ENCODE assay signal across 8 cellular contexts in the genomic region with DNA sequence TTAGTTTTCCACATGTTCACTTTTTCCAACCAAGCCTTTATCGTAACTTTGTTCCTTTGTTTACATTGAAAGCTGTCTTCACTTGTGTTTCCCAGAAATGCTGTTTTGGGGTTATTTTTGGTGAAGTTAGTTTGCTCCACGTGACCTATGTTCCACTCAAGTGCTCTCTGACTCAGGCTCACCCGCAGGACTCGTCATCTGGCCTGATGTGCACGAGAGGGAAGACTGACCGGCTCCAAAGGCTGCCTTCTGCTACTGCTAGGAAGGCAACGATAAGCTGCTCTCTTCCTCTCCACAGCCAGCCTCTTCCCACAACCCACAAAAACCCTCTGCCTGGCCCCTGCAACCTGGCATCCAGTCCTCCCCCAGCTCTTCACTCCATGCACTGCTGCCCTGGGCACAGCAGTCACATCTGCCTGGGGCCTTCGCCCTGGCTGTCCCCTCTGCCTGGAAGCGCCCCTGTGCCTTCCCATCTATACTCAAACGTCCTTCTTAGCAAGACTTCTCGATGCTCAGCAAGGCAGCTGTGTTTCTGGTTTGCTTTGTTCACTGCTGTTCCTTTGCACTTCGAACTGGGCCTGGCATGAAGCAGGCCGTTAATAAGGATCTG. TPM values are rescaled to one million over a fixed set of nuclear protein-coding genes. Genes with fewer than 3 reads are reported as not detected.
A peak's percentile ranks its signal among the peaks of the same experiment; 100 is the strongest.
DNase-seq lines count a peak whose midpoint lies in the region; ATAC-seq lines count a peak whose summit lies in the region.

No MANE protein-coding gene starts in this region.

- no peaks in the 10 kb centered on the region for H3K36me3 Mint-ChIP-seq in activated naive CD8-positive, alpha-beta T cell treated with anti-CD3 and anti-CD28 coated beads, Interleukin-2, amount 10 ng/mL, durations not matched to agents 7 days and 5 days

- peak; percentile 24 for DNase-seq in GM19238 (ENCODE audit: insufficient read length, low spot score)
- peak; percentile 92 for DNase-seq in OCI-M1 (lab: John Stamatoyannopoulos, UW)
- DNase-seq in activated naive CD8-positive, alpha-beta T cell treated with anti-CD3 and anti-CD28 coated beads, Interleukin-2, amount 10 ng/mL, durations not matched to agents 7 days and 5 days = peak; percentile 35
- DNase-seq in cardiac septum (ENCODE audit: low spot score) = peak; percentile 87
- peak; percentile 42 for DNase-seq in putamen (ENCODE audit: low spot score)
- DNase-seq in NCI-H1105 treated with DMSO at 0.1 percent for 48 hours (lab: John Stamatoyannopoulos, UW) = no peak
- no peak for DNase-seq in iPS-NIHi11 (ENCODE audit: low spot score)
- no peak for DNase-seq in HuH-7 (ENCODE audit: low spot score)

- intact Hi-C loops in cardiac septum (cut with DNase I) = no loop called here

- H3K4me3 Mint-ChIP-seq in activated naive CD8-positive, alpha-beta T cell treated with anti-CD3 and anti-CD28 coated beads, Interleukin-2, amount 10 ng/mL, durations not matched to agents 7 days and 5 days = peak overlapping the region; percentile 59

- peaks cover 13% of the 10 kb centered on the region for H3K27me3 Mint-ChIP-seq in activated naive CD8-positive, alpha-beta T cell treated with anti-CD3 and anti-CD28 coated beads, Interleukin-2, amount 10 ng/mL, durations not matched to agents 7 days and 5 days

- POLR2A ChIA-PET in activated naive CD8-positive, alpha-beta T cell treated with anti-CD3 and anti-CD28 coated beads, Interleukin-2, amount 10 ng/mL, durations not matched to agents 7 days and 5 days (lab: Charles Lee) = no interaction called here

- peak; percentile 35 for ATAC-seq in activated naive CD8-positive, alpha-beta T cell treated with anti-CD3 and anti-CD28 coated beads, Interleukin-2, amount 10 ng/mL, durations not matched to agents 7 days and 5 days (ENCODE audit: low read depth)

- H3K9me3 Mint-ChIP-seq in activated naive CD8-positive, alpha-beta T cell treated with anti-CD3 and anti-CD28 coated beads, Interleukin-2, amount 10 ng/mL, durations not matched to agents 7 days and 5 days = no peaks in the 10 kb centered on the region

- H3K4me1 Mint-ChIP-seq in activated naive CD8-positive, alpha-beta T cell treated with anti-CD3 and anti-CD28 coated beads, Interleukin-2, amount 10 ng/mL, durations not matched to agents 7 days and 5 days = peaks cover 18% of the 10 kb centered on the region

- H3K27ac Mint-ChIP-seq in activated naive CD8-positive, alpha-beta T cell treated with anti-CD3 and anti-CD28 coated beads, Interleukin-2, amount 10 ng/mL, durations not matched to agents 7 days and 5 days = no peak overlapping the region

RNA-seq across cellular contexts. Expression of a gene that starts 28.0 kb away (rescaled TPM):
- total RNA-seq in activated naive CD8-positive, alpha-beta T cell treated with anti-CD3 and anti-CD28 coated beads, Interleukin-2, amount 10 ng/mL, durations not matched to agents 7 days and 5 days = 1 to 10 TPM; 6.6 to 7.7 TPM
- total RNA-seq in cardiac septum = 20.5 TPM

Comparison
In these comparisons a context has a peak if more than half of its experiments do, and no peak if none do; other contexts are left out.
1. DNase-seq: peak in GM19238 (single experiment), OCI-M1 (single experiment), activated naive CD8-positive, alpha-beta T cell treated with anti-CD3 and anti-CD28 coated beads, Interleukin-2, amount 10 ng/mL, durations not matched to agents 7 days and 5 days (single experiment), cardiac septum (single experiment) and putamen (single experiment); none in NCI-H1105 treated with DMSO at 0.1 percent for 48 hours (single experiment), iPS-NIHi11 (single experiment) and HuH-7 (single experiment).